1 cellular context compared by ENCODE assay signal in genomic region chr4:77989986-77990385, GRCh38.
TF ChIP-seq lines count a peak whose summit lies in the region.

No MANE protein-coding gene starts in this region.

TF ChIP-seq in HepG2, 621 proteins besides CTCF, POLR2A, EP300 and RAD21 (continued from another document):
- TF ChIP-seq KIAA2018 (CRISPR knock-in tag; IDR thresholded peaks at IDR 0.05; ENCODE audit: borderline replicate concordance) (no peak), SPEN (CRISPR knock-in tag; IDR thresholded peaks at IDR 0.05; ENCODE audit: low read depth) (no peak), PBX3 (CRISPR knock-in tag; IDR thresholded peaks at IDR 0.05; ENCODE audit: borderline replicate concordance) (no peak), ZNF260 (CRISPR knock-in tag; IDR thresholded peaks at IDR 0.05; ENCODE audit: borderline replicate concordance, low read depth) (no peak), KLF12 (CRISPR knock-in tag; IDR thresholded peaks at IDR 0.05; ENCODE audit: borderline replicate concordance) (no peak), NFYC (CRISPR knock-in tag; IDR thresholded peaks at IDR 0.05) (peak; percentile 71), FUBP1 (CRISPR knock-in tag; IDR thresholded peaks at IDR 0.05; ENCODE audit: borderline replicate concordance) (no peak), AKAP8 (CRISPR knock-in tag; IDR thresholded peaks at IDR 0.05) (no peak), ZNF484 (CRISPR knock-in tag; IDR thresholded peaks at IDR 0.05; ENCODE audit: borderline replicate concordance, low read depth) (no peak), SMAD3 (CRISPR knock-in tag; IDR thresholded peaks at IDR 0.05) (0 out of 2 replicates have a peak, but pooled peaks have one; percentile 27), HNRNPK (IDR thresholded peaks at IDR 0.05; ENCODE audit: low read depth, low read length, poor library complexity, severe bottlenecking) (no peak), IRF9 (CRISPR knock-in tag; IDR thresholded peaks at IDR 0.05; ENCODE audit: borderline replicate concordance) (no peak), USF2 (IDR thresholded peaks at IDR 0.05; ENCODE audit: low read depth, low read length) (0 out of 2 replicates have a peak, but pooled peaks have one; percentile 39), USF2 (CRISPR knock-in tag; IDR thresholded peaks at IDR 0.05; ENCODE audit: borderline replicate concordance) (peak; percentile 31; the same call in 1 of the 2 replicates)
